Comparison of ENCODE assay signal across 2 cellular contexts in genomic region chr15:31299588-31300207, GRCh38.
TF ChIP-seq lines count a peak whose summit lies in the region.

No MANE protein-coding gene starts in this region.

TF ChIP-seq in A549, 52 proteins besides CTCF, POLR2A, EP300 and RAD21:
- TF ChIP-seq REST (IDR thresholded peaks at IDR 0.05) (no peak), PBX3 (IDR thresholded peaks at IDR 0.05) (no peak), ATOH8 (CRISPR knock-in tag; IDR thresholded peaks at IDR 0.05; ENCODE audit: low read depth) (no peak), KDM1A (IDR thresholded peaks at IDR 0.05; ENCODE audit: low read depth) (no peak), HMGXB4 (CRISPR knock-in tag; IDR thresholded peaks at IDR 0.05; ENCODE audit: borderline replicate concordance) (no peak), JUN (IDR thresholded peaks at IDR 0.05) (no peak), HOXB5 (CRISPR knock-in tag; IDR thresholded peaks at IDR 0.05) (no peak)

TF ChIP-seq in HepG2, 621 proteins besides CTCF, POLR2A, EP300 and RAD21 (continued from another document):
- TF ChIP-seq ZNF597 (CRISPR knock-in tag; IDR thresholded peaks at IDR 0.05) (no peak), HMG20B (CRISPR knock-in tag; conservative IDR thresholded peaks at IDR 0.05) (no peak), ATRX (CRISPR knock-in tag; IDR thresholded peaks at IDR 0.05; ENCODE audit: borderline replicate concordance) (no peak), ZNF17 (CRISPR knock-in tag; IDR thresholded peaks at IDR 0.05) (no peak), HNF4G (IDR thresholded peaks at IDR 0.05; ENCODE audit: borderline replicate concordance, low read depth, low read length) (no peak), HNF4G (CRISPR knock-in tag; IDR thresholded peaks at IDR 0.05; ENCODE audit: borderline replicate concordance, low read depth) (no peak), ZNF574 (CRISPR knock-in tag; IDR thresholded peaks at IDR 0.05) (no peak), ETS1 (CRISPR knock-in tag; IDR thresholded peaks at IDR 0.05) (no peak), ZGPAT (CRISPR knock-in tag; IDR thresholded peaks at IDR 0.05) (no peak), ZNF101 (CRISPR knock-in tag; IDR thresholded peaks at IDR 0.05; ENCODE audit: borderline replicate concordance, low read depth) (no peak), RARG (CRISPR knock-in tag; IDR thresholded peaks at IDR 0.05; ENCODE audit: low read depth) (no peak), KDM4B (CRISPR knock-in tag; IDR thresholded peaks at IDR 0.05) (no peak), ZFYVE20 (CRISPR knock-in tag; IDR thresholded peaks at IDR 0.05; ENCODE audit: borderline replicate concordance, low read depth) (no peak), ZNF839 (CRISPR knock-in tag; IDR thresholded peaks at IDR 0.05; ENCODE audit: borderline replicate concordance) (no peak), ZNF83 (CRISPR knock-in tag; IDR thresholded peaks at IDR 0.05; ENCODE audit: borderline replicate concordance) (no peak)
